In genomic region chr7:142627223-142627622, GRCh38 we compare ENCODE assay signal across 7 cellular contexts.
DNase-seq lines count a peak whose midpoint lies in the region; ATAC-seq and TF ChIP-seq lines count a peak whose summit lies in the region.
"Not testable (repeated sequence)": the region's sequence is repeated elsewhere in the genome, so short reads cannot be mapped to it uniquely, and the experiment has no call there.

No MANE protein-coding gene starts in this region.

- not testable (repeated sequence) for H3K9me3 Mint-ChIP-seq in CD4-positive, alpha-beta T cell; activated CD4-positive, alpha-beta T cell treated with anti-CD3 and anti-CD28 coated beads, Interleukin-2, amount 10 ng/mL, durations not matched to agents 24 days and 14 days; activated T-cell treated with anti-CD3 and anti-CD28 coated beads, Interleukin-2, amount 50 U/mL, for 24 hours; activated naive CD4-positive, alpha-beta T cell treated with anti-CD3 and anti-CD28 coated beads, Interleukin-2, amount 10 ng/mL, durations not matched to agents 7 days and 5 days; effector memory CD8-positive, alpha-beta T cell; stimulated activated naive B cell treated with anti-CD40 and anti-IgM and Interleukin-4, amounts not matched to agents 10 μg/mL and 1 μg/mL and 100 μg/mL, for 72 hours

- peak overlapping the region; percentile 7 for H3K27ac ChIP-seq in CD4-positive, alpha-beta T cell (ENCODE audit: low read depth, low read length)

- peak overlapping the region; percentile 90 for H3K27ac Mint-ChIP-seq in CD4-positive, alpha-beta T cell
- peak overlapping the region; percentile 88 for H3K27ac Mint-ChIP-seq in activated CD4-positive, alpha-beta T cell treated with anti-CD3 and anti-CD28 coated beads, Interleukin-2, amount 10 ng/mL, durations not matched to agents 24 days and 14 days
- H3K27ac Mint-ChIP-seq in activated T-cell treated with anti-CD3 and anti-CD28 coated beads, Interleukin-2, amount 50 U/mL, for 24 hours, result peak overlapping the region; percentile 85
- H3K27ac Mint-ChIP-seq in activated naive CD4-positive, alpha-beta T cell treated with anti-CD3 and anti-CD28 coated beads, Interleukin-2, amount 10 ng/mL, durations not matched to agents 7 days and 5 days, result peak overlapping the region; percentile 90
- H3K27ac Mint-ChIP-seq in effector memory CD8-positive, alpha-beta T cell, result peak overlapping the region in 1 of 2 donors; percentile 19
- peak overlapping the region; percentile 49 for H3K27ac Mint-ChIP-seq in stimulated activated naive B cell treated with anti-CD40 and anti-IgM and Interleukin-4, amounts not matched to agents 10 μg/mL and 1 μg/mL and 100 μg/mL, for 72 hours

- not testable (repeated sequence) for H3K27me3 Mint-ChIP-seq in CD4-positive, alpha-beta T cell; activated T-cell treated with anti-CD3 and anti-CD28 coated beads, Interleukin-2, amount 50 U/mL, for 24 hours; effector memory CD8-positive, alpha-beta T cell
- H3K27me3 Mint-ChIP-seq in activated CD4-positive, alpha-beta T cell treated with anti-CD3 and anti-CD28 coated beads, Interleukin-2, amount 10 ng/mL, durations not matched to agents 24 days and 14 days, result peaks cover 17% of the 10 kb centered on the region
- H3K27me3 Mint-ChIP-seq in activated naive CD4-positive, alpha-beta T cell treated with anti-CD3 and anti-CD28 coated beads, Interleukin-2, amount 10 ng/mL, durations not matched to agents 7 days and 5 days, result peaks cover 11% of the 10 kb centered on the region
- H3K27me3 Mint-ChIP-seq in stimulated activated naive B cell treated with anti-CD40 and anti-IgM and Interleukin-4, amounts not matched to agents 10 μg/mL and 1 μg/mL and 100 μg/mL, for 72 hours, result peaks cover 26 to 32% of the 10 kb centered on the region in 2 donors

- CTCF ChIA-PET in CD4-positive, alpha-beta T cell (lab: Charles Lee), result not testable (repeated sequence)
- CTCF ChIA-PET in activated naive CD4-positive, alpha-beta T cell treated with anti-CD3 and anti-CD28 coated beads, Interleukin-2, amount 10 ng/mL, durations not matched to agents 7 days and 5 days (lab: Charles Lee), result interaction anchor here (0.7 kb wide), 1 partner anchor 166 kb away, joined by 3 read pairs; no protein-coding TSS in a partner anchor

- intact Hi-C loops in CD4-positive, alpha-beta T cell (cut with DNase I, micrococcal nuclease); activated CD4-positive, alpha-beta T cell treated with anti-CD3 and anti-CD28 coated beads, Interleukin-2, amount 10 ng/mL, durations not matched to agents 24 days and 14 days (cut with micrococcal nuclease): not testable (repeated sequence)

- not testable (repeated sequence) for DNase-seq in CD4-positive, alpha-beta T cell; activated CD4-positive, alpha-beta T cell treated with anti-CD3 and anti-CD28 coated beads, Interleukin-2, amount 10 ng/mL, durations not matched to agents 24 days and 14 days; activated T-cell treated with anti-CD3 and anti-CD28 coated beads, Interleukin-2, amount 50 U/mL, for 24 hours; activated naive CD4-positive, alpha-beta T cell treated with anti-CD3 and anti-CD28 coated beads, Interleukin-2, amount 10 ng/mL, durations not matched to agents 7 days and 5 days; effector memory CD8-positive, alpha-beta T cell; stimulated activated naive B cell treated with anti-CD40 and anti-IgM and Interleukin-4, amounts not matched to agents 10 μg/mL and 1 μg/mL and 100 μg/mL, for 72 hours
- peak; percentile 73 for DNase-seq in RPMI7951 (ENCODE audit: low read depth)

- POLR2A ChIA-PET in CD4-positive, alpha-beta T cell (lab: Charles Lee), result interaction anchor here (3.4 to 3.8 kb wide), 2 partner anchors 171 to 182 kb away, joined by 25 to 32 read pairs; no protein-coding TSS in a partner anchor

- H3K4me1 Mint-ChIP-seq in CD4-positive, alpha-beta T cell (ENCODE audit: low read depth); activated CD4-positive, alpha-beta T cell treated with anti-CD3 and anti-CD28 coated beads, Interleukin-2, amount 10 ng/mL, durations not matched to agents 24 days and 14 days; activated T-cell treated with anti-CD3 and anti-CD28 coated beads, Interleukin-2, amount 50 U/mL, for 24 hours (ENCODE audit: low read depth); activated naive CD4-positive, alpha-beta T cell treated with anti-CD3 and anti-CD28 coated beads, Interleukin-2, amount 10 ng/mL, durations not matched to agents 7 days and 5 days; effector memory CD8-positive, alpha-beta T cell (ENCODE audit: low read depth in 2 of 2): not testable (repeated sequence)
- H3K4me1 Mint-ChIP-seq in stimulated activated naive B cell treated with anti-CD40 and anti-IgM and Interleukin-4, amounts not matched to agents 10 μg/mL and 1 μg/mL and 100 μg/mL, for 72 hours, result peaks cover 8 to 11% of the 10 kb centered on the region in 2 donors

- ATAC-seq in CD4-positive, alpha-beta T cell (ENCODE audit: poor library complexity); effector memory CD8-positive, alpha-beta T cell (replicated peaks); stimulated activated naive B cell treated with anti-CD40 and anti-IgM and Interleukin-4, amounts not matched to agents 10 μg/mL and 1 μg/mL and 100 μg/mL, for 72 hours (replicated peaks): not testable (repeated sequence)

- peak overlapping the region; percentile 89 for H3K4me3 Mint-ChIP-seq in CD4-positive, alpha-beta T cell
- H3K4me3 Mint-ChIP-seq in activated CD4-positive, alpha-beta T cell treated with anti-CD3 and anti-CD28 coated beads, Interleukin-2, amount 10 ng/mL, durations not matched to agents 24 days and 14 days, result peak overlapping the region; percentile 83
- peak overlapping the region; percentile 79 for H3K4me3 Mint-ChIP-seq in activated T-cell treated with anti-CD3 and anti-CD28 coated beads, Interleukin-2, amount 50 U/mL, for 24 hours
- peak overlapping the region; percentile 74 for H3K4me3 Mint-ChIP-seq in activated naive CD4-positive, alpha-beta T cell treated with anti-CD3 and anti-CD28 coated beads, Interleukin-2, amount 10 ng/mL, durations not matched to agents 7 days and 5 days
- peak overlapping the region; percentile 45 to 75 for H3K4me3 Mint-ChIP-seq in effector memory CD8-positive, alpha-beta T cell
- not testable (repeated sequence) for H3K4me3 Mint-ChIP-seq in stimulated activated naive B cell treated with anti-CD40 and anti-IgM and Interleukin-4, amounts not matched to agents 10 μg/mL and 1 μg/mL and 100 μg/mL, for 72 hours

- H3K27me3 ChIP-seq in CD4-positive, alpha-beta T cell (ENCODE audit: control insufficient read depth, insufficient read depth, low read length), result not testable (repeated sequence)

- not testable (repeated sequence) for TF ChIP-seq CTCF in CD4-positive, alpha-beta T cell (IDR thresholded peaks at IDR 0.05)

- H3K9me3 ChIP-seq in CD4-positive, alpha-beta T cell (ENCODE audit: control insufficient read depth, low read length), result not testable (repeated sequence)

- H3K36me3 Mint-ChIP-seq in CD4-positive, alpha-beta T cell (ENCODE audit: low read depth); activated CD4-positive, alpha-beta T cell treated with anti-CD3 and anti-CD28 coated beads, Interleukin-2, amount 10 ng/mL, durations not matched to agents 24 days and 14 days (ENCODE audit: low read depth); activated T-cell treated with anti-CD3 and anti-CD28 coated beads, Interleukin-2, amount 50 U/mL, for 24 hours (ENCODE audit: low read depth); activated naive CD4-positive, alpha-beta T cell treated with anti-CD3 and anti-CD28 coated beads, Interleukin-2, amount 10 ng/mL, durations not matched to agents 7 days and 5 days; effector memory CD8-positive, alpha-beta T cell (ENCODE audit: insufficient read depth); stimulated activated naive B cell treated with anti-CD40 and anti-IgM and Interleukin-4, amounts not matched to agents 10 μg/mL and 1 μg/mL and 100 μg/mL, for 72 hours: not testable (repeated sequence)
